ENCODE assay signal across 2 cellular contexts in the genomic region with DNA sequence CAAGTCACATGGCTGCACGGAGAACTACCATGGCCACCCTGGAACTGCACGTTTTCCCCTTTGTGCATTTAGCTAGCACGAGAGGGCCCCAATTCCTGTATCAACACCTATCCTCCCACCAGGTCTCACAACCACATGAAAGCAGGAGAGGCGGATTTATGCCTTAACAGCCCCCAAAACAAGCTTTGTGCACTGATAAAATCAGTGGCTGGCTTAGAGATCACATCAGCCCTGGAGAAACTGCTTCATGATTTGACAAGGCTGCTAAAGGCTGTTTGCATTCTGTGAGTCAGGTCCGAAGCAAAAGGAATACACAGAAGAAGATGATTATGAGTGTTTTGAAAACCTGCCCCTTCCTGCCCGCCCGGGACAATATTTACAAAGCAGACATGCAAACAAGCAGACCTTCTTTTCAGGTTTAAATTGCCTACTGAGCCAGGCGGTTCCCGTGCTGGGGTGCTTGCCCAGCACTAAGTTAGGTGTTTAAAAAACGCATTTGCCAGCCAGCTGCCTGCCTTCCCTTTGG.
TF ChIP-seq lines count a peak whose summit lies in the region.

No MANE protein-coding gene starts in this region.

TF ChIP-seq in SK-N-SH treated with all-trans-retinoic acid at 6 μM for 48 hours, 23 proteins besides CTCF, POLR2A, EP300 and RAD21 (continued from another document):
- TF ChIP-seq, protein P1, sequence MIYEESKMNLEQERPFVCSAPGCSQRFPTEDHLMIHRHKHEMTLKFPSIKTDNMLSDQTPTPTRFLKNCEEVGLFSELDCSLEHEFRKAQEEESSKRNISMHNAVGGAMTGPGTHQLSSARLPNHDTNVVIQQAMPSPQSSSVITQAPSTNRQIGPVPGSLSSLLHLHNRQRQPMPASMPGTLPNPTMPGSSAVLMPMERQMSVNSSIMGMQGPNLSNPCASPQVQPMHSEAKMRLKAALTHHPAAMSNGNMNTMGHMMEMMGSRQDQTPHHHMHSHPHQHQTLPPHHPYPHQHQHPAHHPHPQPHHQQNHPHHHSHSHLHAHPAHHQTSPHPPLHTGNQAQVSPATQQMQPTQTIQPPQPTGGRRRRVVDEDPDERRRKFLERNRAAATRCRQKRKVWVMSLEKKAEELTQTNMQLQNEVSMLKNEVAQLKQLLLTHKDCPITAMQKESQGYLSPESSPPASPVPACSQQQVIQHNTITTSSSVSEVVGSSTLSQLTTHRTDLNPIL (CRISPR knock-in tag; IDR thresholded peaks at IDR 0.05; ENCODE audit: low read depth) = no peak
- TF ChIP-seq, protein P2, sequence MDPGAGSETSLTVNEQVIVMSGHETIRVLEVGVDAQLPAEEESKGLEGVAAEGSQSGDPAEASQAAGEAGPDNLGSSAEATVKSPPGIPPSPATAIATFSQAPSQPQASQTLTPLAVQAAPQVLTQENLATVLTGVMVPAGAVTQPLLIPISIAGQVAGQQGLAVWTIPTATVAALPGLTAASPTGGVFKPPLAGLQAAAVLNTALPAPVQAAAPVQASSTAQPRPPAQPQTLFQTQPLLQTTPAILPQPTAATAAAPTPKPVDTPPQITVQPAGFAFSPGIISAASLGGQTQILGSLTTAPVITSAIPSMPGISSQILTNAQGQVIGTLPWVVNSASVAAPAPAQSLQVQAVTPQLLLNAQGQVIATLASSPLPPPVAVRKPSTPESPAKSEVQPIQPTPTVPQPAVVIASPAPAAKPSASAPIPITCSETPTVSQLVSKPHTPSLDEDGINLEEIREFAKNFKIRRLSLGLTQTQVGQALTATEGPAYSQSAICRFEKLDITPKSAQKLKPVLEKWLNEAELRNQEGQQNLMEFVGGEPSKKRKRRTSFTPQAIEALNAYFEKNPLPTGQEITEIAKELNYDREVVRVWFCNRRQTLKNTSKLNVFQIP (CRISPR knock-in tag; IDR thresholded peaks at IDR 0.05; ENCODE audit: borderline replicate concordance, low read depth) = no peak
- TF ChIP-seq ZNF8 (CRISPR knock-in tag; IDR thresholded peaks at IDR 0.05) (no peak), GLIS3 (CRISPR knock-in tag; IDR thresholded peaks at IDR 0.05) (no peak), BACH2 (CRISPR knock-in tag; IDR thresholded peaks at IDR 0.05; ENCODE audit: borderline replicate concordance) (no peak), ARNTL (CRISPR knock-in tag; IDR thresholded peaks at IDR 0.05; ENCODE audit: borderline replicate concordance, low read depth) (no peak)
- TF ChIP-seq, protein P3, sequence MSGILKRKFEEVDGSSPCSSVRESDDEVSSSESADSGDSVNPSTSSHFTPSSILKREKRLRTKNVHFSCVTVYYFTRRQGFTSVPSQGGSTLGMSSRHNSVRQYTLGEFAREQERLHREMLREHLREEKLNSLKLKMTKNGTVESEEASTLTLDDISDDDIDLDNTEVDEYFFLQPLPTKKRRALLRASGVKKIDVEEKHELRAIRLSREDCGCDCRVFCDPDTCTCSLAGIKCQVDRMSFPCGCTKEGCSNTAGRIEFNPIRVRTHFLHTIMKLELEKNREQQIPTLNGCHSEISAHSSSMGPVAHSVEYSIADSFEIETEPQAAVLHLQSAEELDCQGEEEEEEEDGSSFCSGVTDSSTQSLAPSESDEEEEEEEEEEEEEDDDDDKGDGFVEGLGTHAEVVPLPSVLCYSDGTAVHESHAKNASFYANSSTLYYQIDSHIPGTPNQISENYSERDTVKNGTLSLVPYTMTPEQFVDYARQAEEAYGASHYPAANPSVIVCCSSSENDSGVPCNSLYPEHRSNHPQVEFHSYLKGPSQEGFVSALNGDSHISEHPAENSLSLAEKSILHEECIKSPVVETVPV (CRISPR knock-in tag; IDR thresholded peaks at IDR 0.05) = no peak
- TF ChIP-seq, protein P4, sequence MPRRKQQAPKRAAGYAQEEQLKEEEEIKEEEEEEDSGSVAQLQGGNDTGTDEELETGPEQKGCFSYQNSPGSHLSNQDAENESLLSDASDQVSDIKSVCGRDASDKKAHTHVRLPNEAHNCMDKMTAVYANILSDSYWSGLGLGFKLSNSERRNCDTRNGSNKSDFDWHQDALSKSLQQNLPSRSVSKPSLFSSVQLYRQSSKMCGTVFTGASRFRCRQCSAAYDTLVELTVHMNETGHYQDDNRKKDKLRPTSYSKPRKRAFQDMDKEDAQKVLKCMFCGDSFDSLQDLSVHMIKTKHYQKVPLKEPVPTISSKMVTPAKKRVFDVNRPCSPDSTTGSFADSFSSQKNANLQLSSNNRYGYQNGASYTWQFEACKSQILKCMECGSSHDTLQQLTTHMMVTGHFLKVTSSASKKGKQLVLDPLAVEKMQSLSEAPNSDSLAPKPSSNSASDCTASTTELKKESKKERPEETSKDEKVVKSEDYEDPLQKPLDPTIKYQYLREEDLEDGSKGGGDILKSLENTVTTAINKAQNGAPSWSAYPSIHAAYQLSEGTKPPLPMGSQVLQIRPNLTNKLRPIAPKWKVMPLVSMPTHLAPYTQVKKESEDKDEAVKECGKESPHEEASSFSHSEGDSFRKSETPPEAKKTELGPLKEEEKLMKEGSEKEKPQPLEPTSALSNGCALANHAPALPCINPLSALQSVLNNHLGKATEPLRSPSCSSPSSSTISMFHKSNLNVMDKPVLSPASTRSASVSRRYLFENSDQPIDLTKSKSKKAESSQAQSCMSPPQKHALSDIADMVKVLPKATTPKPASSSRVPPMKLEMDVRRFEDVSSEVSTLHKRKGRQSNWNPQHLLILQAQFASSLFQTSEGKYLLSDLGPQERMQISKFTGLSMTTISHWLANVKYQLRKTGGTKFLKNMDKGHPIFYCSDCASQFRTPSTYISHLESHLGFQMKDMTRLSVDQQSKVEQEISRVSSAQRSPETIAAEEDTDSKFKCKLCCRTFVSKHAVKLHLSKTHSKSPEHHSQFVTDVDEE (CRISPR knock-in tag; IDR thresholded peaks at IDR 0.05) = no peak

TF ChIP-seq in WTC11, 78 proteins besides CTCF, POLR2A, EP300 and RAD21 (continued from another document):
- TF ChIP-seq, protein P5, sequence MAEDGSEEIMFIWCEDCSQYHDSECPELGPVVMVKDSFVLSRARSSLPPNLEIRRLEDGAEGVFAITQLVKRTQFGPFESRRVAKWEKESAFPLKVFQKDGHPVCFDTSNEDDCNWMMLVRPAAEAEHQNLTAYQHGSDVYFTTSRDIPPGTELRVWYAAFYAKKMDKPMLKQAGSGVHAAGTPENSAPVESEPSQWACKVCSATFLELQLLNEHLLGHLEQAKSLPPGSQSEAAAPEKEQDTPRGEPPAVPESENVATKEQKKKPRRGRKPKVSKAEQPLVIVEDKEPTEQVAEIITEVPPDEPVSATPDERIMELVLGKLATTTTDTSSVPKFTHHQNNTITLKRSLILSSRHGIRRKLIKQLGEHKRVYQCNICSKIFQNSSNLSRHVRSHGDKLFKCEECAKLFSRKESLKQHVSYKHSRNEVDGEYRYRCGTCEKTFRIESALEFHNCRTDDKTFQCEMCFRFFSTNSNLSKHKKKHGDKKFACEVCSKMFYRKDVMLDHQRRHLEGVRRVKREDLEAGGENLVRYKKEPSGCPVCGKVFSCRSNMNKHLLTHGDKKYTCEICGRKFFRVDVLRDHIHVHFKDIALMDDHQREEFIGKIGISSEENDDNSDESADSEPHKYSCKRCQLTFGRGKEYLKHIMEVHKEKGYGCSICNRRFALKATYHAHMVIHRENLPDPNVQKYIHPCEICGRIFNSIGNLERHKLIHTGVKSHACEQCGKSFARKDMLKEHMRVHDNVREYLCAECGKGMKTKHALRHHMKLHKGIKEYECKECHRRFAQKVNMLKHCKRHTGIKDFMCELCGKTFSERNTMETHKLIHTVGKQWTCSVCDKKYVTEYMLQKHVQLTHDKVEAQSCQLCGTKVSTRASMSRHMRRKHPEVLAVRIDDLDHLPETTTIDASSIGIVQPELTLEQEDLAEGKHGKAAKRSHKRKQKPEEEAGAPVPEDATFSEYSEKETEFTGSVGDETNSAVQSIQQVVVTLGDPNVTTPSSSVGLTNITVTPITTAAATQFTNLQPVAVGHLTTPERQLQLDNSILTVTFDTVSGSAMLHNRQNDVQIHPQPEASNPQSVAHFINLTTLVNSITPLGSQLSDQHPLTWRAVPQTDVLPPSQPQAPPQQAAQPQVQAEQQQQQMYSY (CRISPR knock-in tag; IDR thresholded peaks at IDR 0.05) = no peak
- TF ChIP-seq MYBL2 (CRISPR knock-in tag; IDR thresholded peaks at IDR 0.05) (no peak), ZNF121 (CRISPR knock-in tag; IDR thresholded peaks at IDR 0.05) (no peak), HMGA2 (CRISPR knock-in tag; IDR thresholded peaks at IDR 0.05) (no peak), CBFB (CRISPR knock-in tag; IDR thresholded peaks at IDR 0.05; ENCODE audit: low read depth) (no peak), JUN (CRISPR knock-in tag; IDR thresholded peaks at IDR 0.05) (no peak), FOXK1 (CRISPR knock-in tag; IDR thresholded peaks at IDR 0.05) (no peak), RELA (CRISPR knock-in tag; IDR thresholded peaks at IDR 0.05; ENCODE audit: borderline replicate concordance) (no peak), NFE2L1 (CRISPR knock-in tag; IDR thresholded peaks at IDR 0.05) (no peak), SMAD3 (CRISPR knock-in tag; IDR thresholded peaks at IDR 0.05; ENCODE audit: borderline replicate concordance) (no peak), OVOL2 (CRISPR knock-in tag; IDR thresholded peaks at IDR 0.05; ENCODE audit: borderline replicate concordance) (no peak), ZNF219 (CRISPR knock-in tag; IDR thresholded peaks at IDR 0.05; ENCODE audit: borderline replicate concordance) (no peak)
- TF ChIP-seq, protein P6, sequence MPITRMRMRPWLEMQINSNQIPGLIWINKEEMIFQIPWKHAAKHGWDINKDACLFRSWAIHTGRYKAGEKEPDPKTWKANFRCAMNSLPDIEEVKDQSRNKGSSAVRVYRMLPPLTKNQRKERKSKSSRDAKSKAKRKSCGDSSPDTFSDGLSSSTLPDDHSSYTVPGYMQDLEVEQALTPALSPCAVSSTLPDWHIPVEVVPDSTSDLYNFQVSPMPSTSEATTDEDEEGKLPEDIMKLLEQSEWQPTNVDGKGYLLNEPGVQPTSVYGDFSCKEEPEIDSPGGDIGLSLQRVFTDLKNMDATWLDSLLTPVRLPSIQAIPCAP (CRISPR knock-in tag; IDR thresholded peaks at IDR 0.05) = no peak
- TF ChIP-seq, protein P7, sequence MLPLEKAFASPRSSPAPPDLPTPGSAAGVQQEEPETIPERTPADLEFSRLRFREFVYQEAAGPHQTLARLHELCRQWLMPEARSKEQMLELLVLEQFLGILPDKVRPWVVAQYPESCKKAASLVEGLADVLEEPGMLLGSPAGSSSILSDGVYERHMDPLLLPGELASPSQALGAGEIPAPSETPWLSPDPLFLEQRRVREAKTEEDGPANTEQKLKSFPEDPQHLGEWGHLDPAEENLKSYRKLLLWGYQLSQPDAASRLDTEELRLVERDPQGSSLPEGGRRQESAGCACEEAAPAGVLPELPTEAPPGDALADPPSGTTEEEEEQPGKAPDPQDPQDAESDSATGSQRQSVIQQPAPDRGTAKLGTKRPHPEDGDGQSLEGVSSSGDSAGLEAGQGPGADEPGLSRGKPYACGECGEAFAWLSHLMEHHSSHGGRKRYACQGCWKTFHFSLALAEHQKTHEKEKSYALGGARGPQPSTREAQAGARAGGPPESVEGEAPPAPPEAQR (CRISPR knock-in tag; IDR thresholded peaks at IDR 0.05) = no peak
